Comparison of ENCODE assay signal across 2 cellular contexts in genomic region chr6:155327326-155328073, GRCh38.
TF ChIP-seq lines count a peak whose summit lies in the region.

No MANE protein-coding gene starts in this region.

TF ChIP-seq in HEK293, 187 proteins besides CTCF, POLR2A, EP300 and RAD21 (continued from another document):
- no peak for TF ChIP-seq PRDM4 (tag by site-specific recombination; IDR thresholded peaks at IDR 0.05)
- 0 out of 2 replicates have a peak, but pooled peaks have one; percentile 23 for TF ChIP-seq ZNF660 (tag by site-specific recombination; IDR thresholded peaks at IDR 0.05)
- no peak for TF ChIP-seq ZNF692 (tag by site-specific recombination; IDR thresholded peaks at IDR 0.05)

TF ChIP-seq in K562, 482 proteins besides CTCF, POLR2A, EP300 and RAD21 (continued from another document):
- TF ChIP-seq ESRRA (IDR thresholded peaks at IDR 0.05; ENCODE audit: borderline replicate concordance, low read depth) = peak; percentile 23; the same call in 1 of the 2 replicates
- TF ChIP-seq THRAP3 (IDR thresholded peaks at IDR 0.05; ENCODE audit: borderline replicate concordance) = no peak
- no peak for TF ChIP-seq TOE1 (IDR thresholded peaks at IDR 0.05; ENCODE audit: borderline replicate concordance)
- no peak for TF ChIP-seq TOE1 (CRISPR knock-in tag; IDR thresholded peaks at IDR 0.05; ENCODE audit: borderline replicate concordance, low read depth)
- no peak for TF ChIP-seq ZKSCAN3 (CRISPR knock-in tag; IDR thresholded peaks at IDR 0.05)
- TF ChIP-seq MAFK (IDR thresholded peaks at IDR 0.05; ENCODE audit: low read length) = no peak
- TF ChIP-seq HOMEZ (CRISPR knock-in tag; IDR thresholded peaks at IDR 0.05) = no peak
- no peak for TF ChIP-seq MCM2 (IDR thresholded peaks at IDR 0.05; ENCODE audit: low read depth)
- TF ChIP-seq FOSL1 (tag; conservative IDR thresholded peaks at IDR 0.05) = no peak
- TF ChIP-seq MAZ (CRISPR knock-in tag; conservative IDR thresholded peaks at IDR 0.05 in 1 of 2, IDR thresholded peaks at IDR 0.05 in 1 of 2) = no peak
- TF ChIP-seq ZNF197 (CRISPR knock-in tag; IDR thresholded peaks at IDR 0.05; ENCODE audit: low read depth) = no peak
- no peak for TF ChIP-seq HEY1 (CRISPR knock-in tag; IDR thresholded peaks at IDR 0.05; ENCODE audit: borderline replicate concordance)
- no peak for TF ChIP-seq CTCFL (IDR thresholded peaks at IDR 0.05; ENCODE audit: borderline replicate concordance, insufficient read depth, low read depth, low read length, poor library complexity, severe bottlenecking)
- TF ChIP-seq ARID2 (IDR thresholded peaks at IDR 0.05) = 0 out of 2 replicates have a peak, but pooled peaks have one; percentile 68
- peak; percentile 74 for TF ChIP-seq SMC3 (conservative IDR thresholded peaks at IDR 0.05; ENCODE audit: insufficient read depth, low read depth, low read length)
- no peak for TF ChIP-seq ZFP91 (CRISPR knock-in tag; IDR thresholded peaks at IDR 0.05)
- TF ChIP-seq ZEB2 (IDR thresholded peaks at IDR 0.05) = no peak
- TF ChIP-seq CBFA2T3 (IDR thresholded peaks at IDR 0.05) = no peak
- no peak for TF ChIP-seq TCF7 (IDR thresholded peaks at IDR 0.05; ENCODE audit: borderline replicate concordance)
- TF ChIP-seq ZNF696 (CRISPR knock-in tag; conservative IDR thresholded peaks at IDR 0.05) = no peak
- TF ChIP-seq JUND (IDR thresholded peaks at IDR 0.05; ENCODE audit: borderline replicate concordance, low read depth, low read length) = 0 out of 2 replicates have a peak, but pooled peaks have one; percentile 17
- no peak for TF ChIP-seq JUND (tag; IDR thresholded peaks at IDR 0.05; ENCODE audit: borderline replicate concordance, low read depth, low read length)
TF ChIP-seq in K562: peak in this region for 6.
